8 cellular contexts compared by ENCODE assay signal in the genomic region with DNA sequence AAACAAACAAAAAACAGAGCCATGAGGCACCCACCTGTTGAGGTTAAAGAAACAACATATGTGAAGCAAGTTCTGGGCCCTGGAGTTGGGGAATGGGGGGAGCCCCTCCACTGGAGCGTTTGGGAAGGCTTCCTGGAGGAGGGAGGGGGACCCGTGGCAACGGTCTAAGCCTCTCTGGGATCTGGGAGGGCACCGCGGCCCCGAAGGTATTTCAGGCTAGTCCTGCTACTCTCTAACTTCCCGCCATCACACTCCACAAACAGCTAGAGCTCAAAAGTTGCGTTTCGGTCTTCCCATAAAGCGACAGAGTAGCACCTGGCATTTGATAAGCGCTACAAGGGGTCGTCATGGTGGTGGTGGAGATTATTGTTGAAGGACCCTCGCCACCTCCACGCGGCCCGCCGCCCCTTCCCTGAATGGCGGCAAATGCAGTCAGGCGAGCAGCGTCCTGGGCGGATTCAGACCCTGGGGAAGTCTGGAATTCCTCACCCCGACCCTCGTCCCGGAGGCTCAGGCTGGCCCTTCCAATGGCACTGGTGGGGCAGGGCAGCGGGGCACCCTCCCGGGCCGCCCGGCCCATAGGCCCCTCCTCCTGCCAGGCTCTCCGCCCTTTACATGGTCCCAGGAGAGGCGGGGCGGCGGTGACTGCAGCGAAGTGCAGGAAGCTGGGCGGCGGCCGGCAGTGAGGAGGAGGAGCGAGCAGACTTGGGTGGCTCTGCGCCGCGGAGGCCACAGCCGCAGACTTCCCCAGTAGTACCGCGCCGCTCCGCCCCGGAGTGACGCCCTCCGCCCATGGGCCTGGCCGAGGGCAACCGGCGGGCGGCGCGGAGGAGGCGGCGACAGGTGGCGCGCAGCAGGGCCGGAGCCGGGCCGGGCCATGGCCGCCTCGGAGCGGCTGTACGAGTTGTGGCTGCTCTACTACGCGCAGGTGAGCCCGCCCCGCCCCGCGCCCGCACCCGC. TPM values are rescaled to one million over a fixed set of nuclear protein-coding genes. Genes with fewer than 3 reads are reported as not detected.
DNase-seq lines count a peak whose midpoint lies in the region; TF ChIP-seq lines count a peak whose summit lies in the region.

A gene with protein sequence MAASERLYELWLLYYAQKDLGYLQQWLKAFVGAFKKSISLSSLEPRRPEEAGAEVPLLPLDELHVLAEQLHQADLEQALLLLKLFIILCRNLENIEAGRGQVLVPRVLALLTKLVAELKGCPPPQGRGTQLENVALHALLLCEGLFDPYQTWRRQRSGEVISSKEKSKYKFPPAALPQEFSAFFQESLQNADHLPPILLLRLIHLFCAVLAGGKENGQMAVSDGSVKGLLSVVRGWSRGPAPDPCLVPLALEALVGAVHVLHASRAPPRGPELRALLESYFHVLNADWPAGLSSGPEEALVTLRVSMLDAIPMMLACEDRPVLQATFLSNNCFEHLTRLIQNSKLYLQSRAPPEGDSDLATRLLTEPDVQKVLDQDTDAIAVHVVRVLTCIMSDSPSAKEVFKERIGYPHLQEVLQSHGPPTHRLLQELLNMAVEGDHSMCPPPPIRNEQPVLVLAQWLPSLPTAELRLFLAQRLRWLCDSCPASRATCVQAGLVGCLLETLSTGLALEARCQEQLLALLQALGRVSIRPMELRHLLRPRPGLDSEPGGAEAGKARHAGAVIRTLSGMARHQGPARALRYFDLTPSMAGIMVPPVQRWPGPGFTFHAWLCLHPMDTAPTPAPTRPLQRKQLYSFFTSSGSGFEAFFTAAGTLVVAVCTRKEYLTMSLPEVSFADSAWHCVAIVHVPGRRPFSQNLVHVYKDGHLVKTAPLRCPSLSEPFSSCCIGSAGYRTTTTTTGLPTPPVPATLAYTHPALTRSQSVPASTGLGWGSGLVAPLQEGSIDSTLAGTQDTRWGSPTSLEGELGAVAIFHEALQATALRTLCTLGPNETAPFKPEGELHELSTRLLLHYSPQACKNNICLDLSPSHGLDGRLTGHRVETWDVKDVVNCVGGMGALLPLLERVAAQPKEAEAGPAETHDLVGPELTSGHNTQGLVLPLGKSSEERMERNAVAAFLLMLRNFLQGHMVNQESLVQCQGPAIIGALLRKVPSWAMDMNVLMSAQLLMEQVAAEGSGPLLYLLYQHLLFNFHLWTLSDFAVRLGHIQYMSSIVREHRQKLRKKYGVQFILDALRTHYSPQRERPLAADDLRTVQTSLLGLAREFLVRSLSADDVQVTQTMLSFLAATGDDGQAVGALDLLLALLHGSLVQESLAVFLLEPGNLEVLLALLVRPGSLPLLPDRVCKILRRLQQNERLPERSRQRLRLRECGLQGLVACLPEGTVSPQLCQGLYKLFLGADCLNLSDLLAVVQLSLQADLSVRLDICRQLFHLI (N-terminal part only) (plus strand): TSS at position 682 of the 960 bp plus-strand sequence. CDS start 196 bp downstream, at position 878.

- H3K4me3 ChIP-seq in HFF-Myc (replicated peaks; ENCODE audit: low read depth, low read length) = peak within 1 kb of the TSS; percentile 59

- DNase-seq in GM04504 (ENCODE audit: low read depth) (peak; percentile 62), HFF-Myc (ENCODE audit: extremely low read depth, low read depth) (peak; percentile 52), MV-4-11 (lab: John Stamatoyannopoulos, UW) (peak; percentile 92), SK-N-DZ (ENCODE audit: low spot score) (peak; percentile 91), germinal center (ENCODE audit: low spot score) (peak; percentile 91), nucleus accumbens (lab: John Stamatoyannopoulos, UW) (peak in 52 of 56 donors; percentile 11 to 82 (median 54)), superior temporal gyrus (ENCODE audit: extremely low spot score) (peak; percentile 57)
- DNase-seq in activated naive CD4-positive, alpha-beta T cell treated with anti-CD3 and anti-CD28 coated beads for 36 hours = peak; percentile 97

- no peaks in the 10 kb centered on the region for H3K27me3 Mint-ChIP-seq in activated naive CD4-positive, alpha-beta T cell treated with anti-CD3 and anti-CD28 coated beads for 36 hours (ENCODE audit: low read depth)

- H3K4me3 Mint-ChIP-seq in activated naive CD4-positive, alpha-beta T cell treated with anti-CD3 and anti-CD28 coated beads for 36 hours = peak within 1 kb of the TSS; percentile 90

- H3K9me3 Mint-ChIP-seq in activated naive CD4-positive, alpha-beta T cell treated with anti-CD3 and anti-CD28 coated beads for 36 hours = no peaks in the 10 kb centered on the region

- intact Hi-C loops in activated naive CD4-positive, alpha-beta T cell treated with anti-CD3 and anti-CD28 coated beads for 36 hours (cut with micrococcal nuclease) = loop anchor here (1.0 to 10.0 kb wide), 10 partner anchors 8 to 1206 kb away; a partner anchor contains a TSS

- CTCF ChIA-PET in activated naive CD4-positive, alpha-beta T cell treated with anti-CD3 and anti-CD28 coated beads for 36 hours (lab: Charles Lee) = interaction anchor here (0.8 to 2.4 kb wide), 3 partner anchors 19 to 82 kb away, joined by 3 to 8 read pairs (median 3); no protein-coding TSS in a partner anchor

- H3K4me1 Mint-ChIP-seq in activated naive CD4-positive, alpha-beta T cell treated with anti-CD3 and anti-CD28 coated beads for 36 hours (ENCODE audit: low read depth) = peaks cover 56% of the 10 kb centered on the region

- TF ChIP-seq CTCF in HFF-Myc (IDR thresholded peaks at IDR 0.05; ENCODE audit: low read depth, low read length, missing control alignments) = no peak

- peak within 1 kb of the TSS; percentile 91 for H3K27ac Mint-ChIP-seq in activated naive CD4-positive, alpha-beta T cell treated with anti-CD3 and anti-CD28 coated beads for 36 hours

- peaks cover 10% of the 10 kb centered on the region for H3K36me3 Mint-ChIP-seq in activated naive CD4-positive, alpha-beta T cell treated with anti-CD3 and anti-CD28 coated beads for 36 hours (ENCODE audit: low read depth)

RNA-seq across cellular contexts. Expression of the gene that starts here (rescaled TPM):
- polyA plus RNA-seq in SK-N-DZ (2014; cell fraction: cytosol; rRNA removed) = 16.6 and 28.4 TPM in 2 replicates
- 172 and 188 TPM in 2 replicates for polyA plus RNA-seq in SK-N-DZ (2014; cell fraction: nucleus; rRNA removed)
- total RNA-seq in activated naive CD4-positive, alpha-beta T cell treated with anti-CD3 and anti-CD28 coated beads for 36 hours = 10 to 100 TPM; 85.0 to 92.4 TPM

Comparison
In these comparisons a context has a peak if more than half of its experiments do, and no peak if none do; other contexts are left out.
1. Peak in every context shown above with its lines: DNase-seq and H3K4me3 ChIP-seq.